Comparison of ENCODE assay signal across 9 cellular contexts in the genomic region with DNA sequence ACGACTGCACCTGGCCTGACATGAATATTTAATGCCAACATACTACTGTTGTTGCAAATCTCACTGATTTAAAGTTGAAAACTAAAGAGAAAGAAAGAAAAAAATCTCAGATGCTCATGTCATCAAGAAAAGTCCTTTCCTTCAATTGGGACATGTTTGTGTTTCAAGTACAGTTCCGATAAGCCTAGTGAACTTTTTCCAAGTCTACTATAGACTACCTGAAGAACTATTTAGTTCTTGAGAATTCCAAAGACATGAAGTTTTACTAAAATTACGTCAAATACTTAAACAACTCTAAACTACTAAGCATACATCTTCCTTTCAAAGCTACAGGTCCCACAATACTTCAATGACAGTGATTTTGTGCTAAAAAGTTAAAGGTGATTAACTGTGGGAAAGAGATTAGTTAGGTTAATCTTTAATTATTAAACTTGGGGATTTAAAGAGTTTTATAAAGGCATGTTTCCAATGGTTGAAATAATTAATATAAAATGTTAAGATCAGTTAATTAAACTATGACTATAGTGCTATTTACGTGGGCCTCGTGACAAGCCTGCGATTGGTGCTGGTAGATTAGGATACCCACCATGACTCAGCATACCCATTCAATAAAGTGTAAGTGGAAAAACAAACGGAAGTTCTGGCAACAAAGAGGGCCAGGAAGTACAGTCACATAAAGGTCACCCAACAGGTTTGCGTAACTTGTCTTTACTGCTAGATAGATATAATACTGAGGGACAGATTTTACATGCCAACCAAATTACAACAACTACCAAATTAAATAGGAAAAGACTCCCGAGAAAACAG. TPM values are rescaled to one million over a fixed set of nuclear protein-coding genes. Genes with fewer than 3 reads are reported as not detected.
DNase-seq lines count a peak whose midpoint lies in the region; ATAC-seq, FAIRE-seq and TF ChIP-seq lines count a peak whose summit lies in the region.
"Had no signal": no experiment of that assay in that cellular context is flagged by ENCODE, and none has a peak within 500 bp of the region (broad histone marks: within the 10 kb centered on the region; RNA-seq: fewer than 3 reads in every experiment).

No MANE protein-coding gene starts in this region.

- POLR2A ChIA-PET in HepG2 (lab: Yijun Ruan, JAX): no interaction called here

- no peak overlapping the region for H3K4me2 ChIP-seq in HepG2 (ENCODE audit: low read depth, low read length)

- H3K4me1 ChIP-seq in HepG2 (ENCODE audit: insufficient read depth, low read length) (peaks cover 40% of the 10 kb centered on the region), SJCRH30 (no peaks in the 10 kb centered on the region)

- WGBS in HepG2 (ENCODE audit: low lambda C conversion rate): 67% methylated on average over 9 of the region's 9 CpGs

- no peaks in the 10 kb centered on the region for H4K20me1 ChIP-seq in HepG2 (ENCODE audit: insufficient read depth, low read length)

- H3K36me3 ChIP-seq in HepG2 (replicated peaks in 1 of 2; ENCODE audit: control insufficient read depth in 1 of 2, insufficient read depth in 2 of 2, low read length in 2 of 2): peaks cover 8 to 15% of the 10 kb centered on the region in 2 experiments
- H3K36me3 ChIP-seq in SJCRH30: peaks cover 29% of the 10 kb centered on the region

- in situ Hi-C loops in KBM-7 (cut with MboI; ENCODE audit: low pct_unique_long_range_greater_than_20kb, low sequenced_read_pairs) (no loop called here), astrocyte of the cerebellum (cut with HindIII; ENCODE audit: low sequenced_read_pairs) (loop anchor here (5.0 kb wide), 1 partner anchor 89 kb away; no protein-coding TSS in a partner anchor), HepG2 (cut with HindIII; ENCODE audit: extremely low pct_ligation_motif_present, low pct_unique_long_range_greater_than_20kb) (no loop called here)

- H3K27me3 ChIP-seq in HepG2 (ENCODE audit: control insufficient read depth in 1 of 2, insufficient read depth in 2 of 2, low read length in 2 of 2) (no peaks in the 10 kb centered on the region), SJCRH30 (no peaks in the 10 kb centered on the region)
- H3K27me3 ChIP-seq: spleen had no signal

- CTCF ChIA-PET in HepG2 (lab: Yijun Ruan, JAX; ENCODE audit: low intra/inter-chr PET ratio, low total read pairs): no interaction called here

- H3K27ac ChIP-seq in C4-2B (peak overlapping the region; percentile 93), HepG2 (ENCODE audit: extremely low read length, insufficient read depth, low read length) (peak overlapping the region; percentile 71), SJCRH30 (no peak overlapping the region)

- H2AFZ ChIP-seq in HepG2 (ENCODE audit: low read length): no peak overlapping the region

- H3K79me2 ChIP-seq in HepG2 (ENCODE audit: insufficient read depth, low read length): no peaks in the 10 kb centered on the region

- TF ChIP-seq CTCF in C4-2B (conservative IDR thresholded peaks at IDR 0.05) (no peak), astrocyte of the cerebellum (IDR thresholded peaks at IDR 0.05; ENCODE audit: low read depth, low read length, missing control alignments) (no peak), HepG2 (CRISPR knock-in tag; IDR thresholded peaks at IDR 0.05) (no peak), GM20000 (IDR thresholded peaks at IDR 0.05; ENCODE audit: extremely low read depth, missing control alignments) (no peak)

- no peak for TF ChIP-seq RAD21 in HepG2 (CRISPR knock-in tag; IDR thresholded peaks at IDR 0.05)

- FAIRE-seq in HepG2 (lab: Jason Lieb, UNC): peak; percentile 88

- no peak for TF ChIP-seq POLR2A in HepG2 (IDR thresholded peaks at IDR 0.05; ENCODE audit: insufficient read depth in 1 of 2, low read depth in 2 of 2, low read length in 2 of 2)

- peak; percentile 50 for DNase-seq in KBM-7
- DNase-seq in astrocyte of the cerebellum (ENCODE audit: low read depth): peak; percentile 26
- peak; percentile 96 for DNase-seq in HepG2 (ENCODE audit: low spot score)
- DNase-seq in cortex of kidney (lab: John Stamatoyannopoulos, UW): no peak
- DNase-seq in GM20000 (ENCODE audit: low spot score): no peak
- no peak for DNase-seq in SJCRH30
- DNase-seq in NCI-H524 (lab: John Stamatoyannopoulos, UW): no peak
- DNase-seq: spleen had no signal

- intact Hi-C loops in HepG2 (cut with micrococcal nuclease; ENCODE audit: unreplicated experiment): loop anchor here (1.0 kb wide), 1 partner anchor 57 kb away; no protein-coding TSS in a partner anchor

- no peak overlapping the region for H3K9ac ChIP-seq in HepG2 (ENCODE audit: insufficient read depth, low read depth, low read length)

- H3K4me3 ChIP-seq in astrocyte of the cerebellum (ENCODE audit: low read depth, low read length): no peak overlapping the region
- H3K4me3 ChIP-seq in HepG2 (replicated peaks in 1 of 3; ENCODE audit: insufficient read depth in 1 of 3, low read depth in 2 of 3, low read length in 3 of 3): no peak overlapping the region
- H3K4me3 ChIP-seq in SJCRH30: no peak overlapping the region
- H3K4me3 ChIP-seq: spleen had no signal

- TF ChIP-seq EP300 in HepG2 (IDR thresholded peaks at IDR 0.05; ENCODE audit: low read depth in 2 of 2, low read length in 2 of 2): peak; percentile 69 to 91; a peak in 3 of 4 replicates
- TF ChIP-seq EP300 in HepG2 (CRISPR knock-in tag; IDR thresholded peaks at IDR 0.05; ENCODE audit: borderline replicate concordance): peak; percentile 81; the same call in 1 of the 2 replicates

- no peaks in the 10 kb centered on the region for H3K9me3 ChIP-seq in HepG2 (ENCODE audit: low read length)
- H3K9me3 ChIP-seq in SJCRH30 (replicated peaks): no peaks in the 10 kb centered on the region
- H3K9me3 ChIP-seq: spleen had no signal

- peak; percentile 82 for ATAC-seq in HepG2

- BruUV-seq in HepG2 (replicated peaks; lab: Mats Ljungman, UMichigan): no TSS peak

TF ChIP-seq in HepG2, 621 proteins besides CTCF, POLR2A, EP300 and RAD21 (continues in another document):
- TF ChIP-seq NFYC (CRISPR knock-in tag; IDR thresholded peaks at IDR 0.05) (0 out of 2 replicates have a peak, but pooled peaks have one; percentile 17), DRAP1 (CRISPR knock-in tag; IDR thresholded peaks at IDR 0.05) (peak; percentile 30; the same call in 1 of the 2 replicates), ZNF891 (CRISPR knock-in tag; IDR thresholded peaks at IDR 0.05) (no peak), ZNF850 (CRISPR knock-in tag; conservative IDR thresholded peaks at IDR 0.05) (0 out of 2 replicates have a peak, but pooled peaks have one; percentile 24)

RNA-seq across cellular contexts. Expression of gene SEPTIN10, which starts 55.5 kb away (rescaled TPM):
- total RNA-seq in HepG2 (2016; rRNA removed; fragmentation: Illumina TruSeq; extraction: Trizol): 67.5 and 99.8 TPM in 2 replicates
- total RNA-seq in HepG2 (2016; cell fraction: cytosol; rRNA removed; fragmentation: Illumina TruSeq; extraction: Trizol; ENCODE audit: low read depth): 127 and 147 TPM in 2 replicates
- total RNA-seq in HepG2 (2016; cell fraction: insoluble cytoplasmic fraction; rRNA removed; fragmentation: Illumina TruSeq; extraction: Trizol): 68.9 and 96.4 TPM in 2 replicates
- total RNA-seq in HepG2 (2016; cell fraction: membrane; rRNA removed; fragmentation: Illumina TruSeq; extraction: Trizol): 82.3 and 91.0 TPM in 2 replicates
- 59.8 and 61.0 TPM in 2 replicates for total RNA-seq in HepG2 (2016; cell fraction: nucleus; rRNA removed; fragmentation: Illumina TruSeq; extraction: Trizol)
- 40.3 and 45.8 TPM in 2 replicates for polyA plus RNA-seq in HepG2 (2011; rRNA removed)
- polyA plus RNA-seq in HepG2 (2011; cell fraction: cytosol; rRNA removed): 21.7 and 32.6 TPM in 2 replicates
- 33.2 and 41.7 TPM in 2 replicates for polyA plus RNA-seq in HepG2 (2011; cell fraction: nucleus; rRNA removed)
- polyA plus RNA-seq in HepG2 (2012): 73.2 and 109 TPM in 2 replicates
- polyA plus RNA-seq in HepG2 (2016; cell fraction: cytosol; fragmentation: Illumina TruSeq; extraction: Trizol; ENCODE audit: low read depth): 13.9 and 14.1 TPM in 2 replicates
- 101 and 102 TPM in 2 replicates for polyA plus RNA-seq in HepG2 (2016; cell fraction: insoluble cytoplasmic fraction; fragmentation: Illumina TruSeq; extraction: Trizol; ENCODE audit: low read depth)
- polyA plus RNA-seq in HepG2 (2016; cell fraction: membrane; fragmentation: Illumina TruSeq; extraction: Trizol; ENCODE audit: low read depth): 27.0 and 27.3 TPM in 2 replicates
- polyA plus RNA-seq in HepG2 (2016; cell fraction: nucleus; fragmentation: Illumina TruSeq; extraction: Trizol; ENCODE audit: insufficient read depth, low read depth): 55.0 TPM in 2 replicates
- 19.0 and 33.7 TPM in 2 replicates for polyA minus RNA-seq in HepG2 (2011; rRNA and poly(A)+ RNA removed; ENCODE audit: low replicate concordance)
- 67.6 and 75.0 TPM in 2 replicates for polyA minus RNA-seq in HepG2 (2011; cell fraction: cytosol; rRNA and poly(A)+ RNA removed)
- 90.5 and 106 TPM in 2 replicates for polyA minus RNA-seq in HepG2 (2011; cell fraction: nucleus; rRNA and poly(A)+ RNA removed)
- 64.8 and 72.5 TPM in 2 replicates for total RNA-seq in SJCRH30 (2014; rRNA removed; shearing (Covaris generic))

RNA-seq across cellular contexts. Expression of gene SOWAHC, which starts 55.9 kb away (rescaled TPM):
- 22.5 and 24.7 TPM in 2 replicates for total RNA-seq in HepG2 (2016; rRNA removed; fragmentation: Illumina TruSeq; extraction: Trizol)
- total RNA-seq in HepG2 (2016; cell fraction: cytosol; rRNA removed; fragmentation: Illumina TruSeq; extraction: Trizol; ENCODE audit: low read depth): 2.8 and 3.4 TPM in 2 replicates
- total RNA-seq in HepG2 (2016; cell fraction: insoluble cytoplasmic fraction; rRNA removed; fragmentation: Illumina TruSeq; extraction: Trizol): 23.3 TPM in 2 replicates
- 18.1 and 21.3 TPM in 2 replicates for total RNA-seq in HepG2 (2016; cell fraction: membrane; rRNA removed; fragmentation: Illumina TruSeq; extraction: Trizol)
- total RNA-seq in HepG2 (2016; cell fraction: nucleus; rRNA removed; fragmentation: Illumina TruSeq; extraction: Trizol): 15.8 TPM in 2 replicates
- 21.2 and 21.4 TPM in 2 replicates for polyA plus RNA-seq in HepG2 (2011; rRNA removed)
- 16.7 and 19.2 TPM in 2 replicates for polyA plus RNA-seq in HepG2 (2011; cell fraction: cytosol; rRNA removed)
- 9.7 and 10.8 TPM in 2 replicates for polyA plus RNA-seq in HepG2 (2011; cell fraction: nucleus; rRNA removed)
- 35.4 and 36.3 TPM in 2 replicates for polyA plus RNA-seq in HepG2 (2012)
- polyA plus RNA-seq in HepG2 (2016; cell fraction: cytosol; fragmentation: Illumina TruSeq; extraction: Trizol; ENCODE audit: low read depth): 2.6 and 2.8 TPM in 2 replicates
- 30.8 and 30.9 TPM in 2 replicates for polyA plus RNA-seq in HepG2 (2016; cell fraction: insoluble cytoplasmic fraction; fragmentation: Illumina TruSeq; extraction: Trizol; ENCODE audit: low read depth)
- 12.6 and 14.5 TPM in 2 replicates for polyA plus RNA-seq in HepG2 (2016; cell fraction: membrane; fragmentation: Illumina TruSeq; extraction: Trizol; ENCODE audit: low read depth)
- polyA plus RNA-seq in HepG2 (2016; cell fraction: nucleus; fragmentation: Illumina TruSeq; extraction: Trizol; ENCODE audit: insufficient read depth, low read depth): 25.4 and 26.3 TPM in 2 replicates
- 8.3 and 28.5 TPM in 2 replicates for polyA minus RNA-seq in HepG2 (2011; rRNA and poly(A)+ RNA removed; ENCODE audit: low replicate concordance)
- 31.9 and 34.1 TPM in 2 replicates for polyA minus RNA-seq in HepG2 (2011; cell fraction: cytosol; rRNA and poly(A)+ RNA removed)
- 15.5 and 17.7 TPM in 2 replicates for polyA minus RNA-seq in HepG2 (2011; cell fraction: nucleus; rRNA and poly(A)+ RNA removed)
- 7.0 and 7.8 TPM in 2 replicates for total RNA-seq in SJCRH30 (2014; rRNA removed; shearing (Covaris generic))

Comparison
In these comparisons a context has a peak if more than half of its experiments do, and no peak if none do; other contexts are left out.
1. DNase-seq: peak in KBM-7 (single experiment), astrocyte of the cerebellum (single experiment) and HepG2 (single experiment); none in cortex of kidney (single experiment), GM20000 (single experiment), SJCRH30 (0 of 2) and NCI-H524 (0 of 2).